1 cellular context compared by ENCODE assay signal in the genomic region with DNA sequence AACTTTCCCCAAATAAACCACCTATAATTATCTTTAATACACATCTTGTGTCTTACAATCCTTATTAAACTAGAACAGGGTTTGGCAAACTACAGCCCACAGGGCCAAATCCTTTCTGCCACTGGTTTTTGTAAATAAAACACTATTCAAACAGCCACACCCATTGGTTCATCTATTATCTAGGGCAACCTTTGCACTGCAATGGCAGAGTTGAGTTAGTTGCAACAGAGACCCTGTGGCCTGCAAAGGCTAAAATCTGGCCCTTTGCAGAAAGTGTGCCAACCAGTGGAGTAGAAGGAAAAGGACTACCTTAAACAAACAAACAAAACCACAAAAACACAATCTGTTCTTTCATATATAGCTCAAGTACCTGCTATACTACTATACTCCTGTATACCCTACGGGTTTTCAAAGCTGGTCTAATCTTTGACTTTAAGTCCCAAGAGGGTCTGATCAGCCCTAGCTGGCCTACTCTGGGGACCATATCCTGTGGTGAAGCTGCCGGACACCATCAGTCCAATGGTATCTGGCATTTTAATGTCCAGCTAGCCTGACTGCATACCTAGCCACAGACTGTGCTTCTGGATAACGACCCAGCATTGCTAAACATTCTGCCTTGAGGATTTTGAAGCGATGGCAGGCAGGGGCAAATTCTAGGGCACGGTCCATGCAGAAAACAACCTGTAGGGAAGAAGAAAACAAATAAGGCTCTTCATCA.
A peak's percentile ranks its signal among the peaks of the same experiment; 100 is the strongest.
TF ChIP-seq lines count a peak whose summit lies in the region.

No MANE protein-coding gene starts in this region.

TF ChIP-seq in HepG2, 621 proteins besides CTCF, POLR2A, EP300 and RAD21 (continued from another document and continues in another):
- TF ChIP-seq, protein P1, sequence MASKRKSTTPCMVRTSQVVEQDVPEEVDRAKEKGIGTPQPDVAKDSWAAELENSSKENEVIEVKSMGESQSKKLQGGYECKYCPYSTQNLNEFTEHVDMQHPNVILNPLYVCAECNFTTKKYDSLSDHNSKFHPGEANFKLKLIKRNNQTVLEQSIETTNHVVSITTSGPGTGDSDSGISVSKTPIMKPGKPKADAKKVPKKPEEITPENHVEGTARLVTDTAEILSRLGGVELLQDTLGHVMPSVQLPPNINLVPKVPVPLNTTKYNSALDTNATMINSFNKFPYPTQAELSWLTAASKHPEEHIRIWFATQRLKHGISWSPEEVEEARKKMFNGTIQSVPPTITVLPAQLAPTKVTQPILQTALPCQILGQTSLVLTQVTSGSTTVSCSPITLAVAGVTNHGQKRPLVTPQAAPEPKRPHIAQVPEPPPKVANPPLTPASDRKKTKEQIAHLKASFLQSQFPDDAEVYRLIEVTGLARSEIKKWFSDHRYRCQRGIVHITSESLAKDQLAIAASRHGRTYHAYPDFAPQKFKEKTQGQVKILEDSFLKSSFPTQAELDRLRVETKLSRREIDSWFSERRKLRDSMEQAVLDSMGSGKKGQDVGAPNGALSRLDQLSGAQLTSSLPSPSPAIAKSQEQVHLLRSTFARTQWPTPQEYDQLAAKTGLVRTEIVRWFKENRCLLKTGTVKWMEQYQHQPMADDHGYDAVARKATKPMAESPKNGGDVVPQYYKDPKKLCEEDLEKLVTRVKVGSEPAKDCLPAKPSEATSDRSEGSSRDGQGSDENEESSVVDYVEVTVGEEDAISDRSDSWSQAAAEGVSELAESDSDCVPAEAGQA (IDR thresholded peaks at IDR 0.05; ENCODE audit: low read depth) = no peak
- TF ChIP-seq, protein P1 (CRISPR knock-in tag; IDR thresholded peaks at IDR 0.05; ENCODE audit: borderline replicate concordance) = no peak
- TF ChIP-seq, protein P2, sequence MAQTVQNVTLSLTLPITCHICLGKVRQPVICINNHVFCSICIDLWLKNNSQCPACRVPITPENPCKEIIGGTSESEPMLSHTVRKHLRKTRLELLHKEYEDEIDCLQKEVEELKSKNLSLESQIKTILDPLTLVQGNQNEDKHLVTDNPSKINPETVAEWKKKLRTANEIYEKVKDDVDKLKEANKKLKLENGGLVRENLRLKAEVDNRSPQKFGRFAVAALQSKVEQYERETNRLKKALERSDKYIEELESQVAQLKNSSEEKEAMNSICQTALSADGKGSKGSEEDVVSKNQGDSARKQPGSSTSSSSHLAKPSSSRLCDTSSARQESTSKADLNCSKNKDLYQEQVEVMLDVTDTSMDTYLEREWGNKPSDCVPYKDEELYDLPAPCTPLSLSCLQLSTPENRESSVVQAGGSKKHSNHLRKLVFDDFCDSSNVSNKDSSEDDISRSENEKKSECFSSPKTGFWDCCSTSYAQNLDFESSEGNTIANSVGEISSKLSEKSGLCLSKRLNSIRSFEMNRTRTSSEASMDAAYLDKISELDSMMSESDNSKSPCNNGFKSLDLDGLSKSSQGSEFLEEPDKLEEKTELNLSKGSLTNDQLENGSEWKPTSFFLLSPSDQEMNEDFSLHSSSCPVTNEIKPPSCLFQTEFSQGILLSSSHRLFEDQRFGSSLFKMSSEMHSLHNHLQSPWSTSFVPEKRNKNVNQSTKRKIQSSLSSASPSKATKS (CRISPR knock-in tag; IDR thresholded peaks at IDR 0.05) = no peak
- no peak for TF ChIP-seq ZFP90 (CRISPR knock-in tag; IDR thresholded peaks at IDR 0.05; ENCODE audit: borderline replicate concordance)
- no peak for TF ChIP-seq FOXK2 (IDR thresholded peaks at IDR 0.05)
- no peak for TF ChIP-seq ZNF354B (CRISPR knock-in tag; IDR thresholded peaks at IDR 0.05)
- peak; percentile 80 for TF ChIP-seq ZNF331 (CRISPR knock-in tag; IDR thresholded peaks at IDR 0.05)
- TF ChIP-seq NFKB2 (CRISPR knock-in tag; IDR thresholded peaks at IDR 0.05; ENCODE audit: borderline replicate concordance) = no peak
- TF ChIP-seq, protein P3, sequence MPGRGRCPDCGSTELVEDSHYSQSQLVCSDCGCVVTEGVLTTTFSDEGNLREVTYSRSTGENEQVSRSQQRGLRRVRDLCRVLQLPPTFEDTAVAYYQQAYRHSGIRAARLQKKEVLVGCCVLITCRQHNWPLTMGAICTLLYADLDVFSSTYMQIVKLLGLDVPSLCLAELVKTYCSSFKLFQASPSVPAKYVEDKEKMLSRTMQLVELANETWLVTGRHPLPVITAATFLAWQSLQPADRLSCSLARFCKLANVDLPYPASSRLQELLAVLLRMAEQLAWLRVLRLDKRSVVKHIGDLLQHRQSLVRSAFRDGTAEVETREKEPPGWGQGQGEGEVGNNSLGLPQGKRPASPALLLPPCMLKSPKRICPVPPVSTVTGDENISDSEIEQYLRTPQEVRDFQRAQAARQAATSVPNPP (CRISPR knock-in tag; IDR thresholded peaks at IDR 0.05) = no peak
- no peak for TF ChIP-seq CC2D1A (CRISPR knock-in tag; IDR thresholded peaks at IDR 0.05)
- no peak for TF ChIP-seq MTF2 (CRISPR knock-in tag; IDR thresholded peaks at IDR 0.05; ENCODE audit: borderline replicate concordance)
- no peak for TF ChIP-seq ZNF552 (CRISPR knock-in tag; IDR thresholded peaks at IDR 0.05; ENCODE audit: borderline replicate concordance)
- TF ChIP-seq ZNF335 (CRISPR knock-in tag; IDR thresholded peaks at IDR 0.05) = no peak
- TF ChIP-seq CREB1 (IDR thresholded peaks at IDR 0.05) = no peak
- TF ChIP-seq CREB1 (CRISPR knock-in tag; IDR thresholded peaks at IDR 0.05) = peak; percentile 52; the same call in 1 of the 2 replicates
- no peak for TF ChIP-seq YEATS4 (CRISPR knock-in tag; IDR thresholded peaks at IDR 0.05; ENCODE audit: borderline replicate concordance)
- TF ChIP-seq TOE1 (CRISPR knock-in tag; IDR thresholded peaks at IDR 0.05) = no peak
- TF ChIP-seq ZNF83 (CRISPR knock-in tag; IDR thresholded peaks at IDR 0.05; ENCODE audit: borderline replicate concordance) = no peak
- no peak for TF ChIP-seq EEA1 (CRISPR knock-in tag; IDR thresholded peaks at IDR 0.05; ENCODE audit: borderline replicate concordance)
- TF ChIP-seq MAFF (IDR thresholded peaks at IDR 0.05; ENCODE audit: low read depth, low read length) = no peak
- no peak; the same call in 1 of the 2 replicates for TF ChIP-seq NR2C2 (CRISPR knock-in tag; IDR thresholded peaks at IDR 0.05; ENCODE audit: borderline replicate concordance)
- TF ChIP-seq ZFP37 (CRISPR knock-in tag; IDR thresholded peaks at IDR 0.05; ENCODE audit: borderline replicate concordance) = no peak
- TF ChIP-seq ZNF430 (CRISPR knock-in tag; IDR thresholded peaks at IDR 0.05) = no peak
- TF ChIP-seq ZNF670 (CRISPR knock-in tag; IDR thresholded peaks at IDR 0.05; ENCODE audit: borderline replicate concordance) = no peak; the same call in 1 of the 2 replicates
- TF ChIP-seq CHCHD3 (CRISPR knock-in tag; IDR thresholded peaks at IDR 0.05) = no peak
- TF ChIP-seq AKAP8 (CRISPR knock-in tag; IDR thresholded peaks at IDR 0.05) = no peak
- TF ChIP-seq, protein P4, sequence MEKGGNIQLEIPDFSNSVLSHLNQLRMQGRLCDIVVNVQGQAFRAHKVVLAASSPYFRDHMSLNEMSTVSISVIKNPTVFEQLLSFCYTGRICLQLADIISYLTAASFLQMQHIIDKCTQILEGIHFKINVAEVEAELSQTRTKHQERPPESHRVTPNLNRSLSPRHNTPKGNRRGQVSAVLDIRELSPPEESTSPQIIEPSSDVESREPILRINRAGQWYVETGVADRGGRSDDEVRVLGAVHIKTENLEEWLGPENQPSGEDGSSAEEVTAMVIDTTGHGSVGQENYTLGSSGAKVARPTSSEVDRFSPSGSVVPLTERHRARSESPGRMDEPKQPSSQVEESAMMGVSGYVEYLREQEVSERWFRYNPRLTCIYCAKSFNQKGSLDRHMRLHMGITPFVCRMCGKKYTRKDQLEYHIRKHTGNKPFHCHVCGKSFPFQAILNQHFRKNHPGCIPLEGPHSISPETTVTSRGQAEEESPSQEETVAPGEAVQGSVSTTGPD (CRISPR knock-in tag; IDR thresholded peaks at IDR 0.05) = peak; percentile 89
- TF ChIP-seq, protein P5, sequence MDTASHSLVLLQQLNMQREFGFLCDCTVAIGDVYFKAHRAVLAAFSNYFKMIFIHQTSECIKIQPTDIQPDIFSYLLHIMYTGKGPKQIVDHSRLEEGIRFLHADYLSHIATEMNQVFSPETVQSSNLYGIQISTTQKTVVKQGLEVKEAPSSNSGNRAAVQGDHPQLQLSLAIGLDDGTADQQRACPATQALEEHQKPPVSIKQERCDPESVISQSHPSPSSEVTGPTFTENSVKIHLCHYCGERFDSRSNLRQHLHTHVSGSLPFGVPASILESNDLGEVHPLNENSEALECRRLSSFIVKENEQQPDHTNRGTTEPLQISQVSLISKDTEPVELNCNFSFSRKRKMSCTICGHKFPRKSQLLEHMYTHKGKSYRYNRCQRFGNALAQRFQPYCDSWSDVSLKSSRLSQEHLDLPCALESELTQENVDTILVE (CRISPR knock-in tag; IDR thresholded peaks at IDR 0.05) = peak; percentile 69; the same call in 1 of the 2 replicates
- TF ChIP-seq ZNF615 (CRISPR knock-in tag; IDR thresholded peaks at IDR 0.05; ENCODE audit: borderline replicate concordance) = no peak
- TF ChIP-seq, protein P6, sequence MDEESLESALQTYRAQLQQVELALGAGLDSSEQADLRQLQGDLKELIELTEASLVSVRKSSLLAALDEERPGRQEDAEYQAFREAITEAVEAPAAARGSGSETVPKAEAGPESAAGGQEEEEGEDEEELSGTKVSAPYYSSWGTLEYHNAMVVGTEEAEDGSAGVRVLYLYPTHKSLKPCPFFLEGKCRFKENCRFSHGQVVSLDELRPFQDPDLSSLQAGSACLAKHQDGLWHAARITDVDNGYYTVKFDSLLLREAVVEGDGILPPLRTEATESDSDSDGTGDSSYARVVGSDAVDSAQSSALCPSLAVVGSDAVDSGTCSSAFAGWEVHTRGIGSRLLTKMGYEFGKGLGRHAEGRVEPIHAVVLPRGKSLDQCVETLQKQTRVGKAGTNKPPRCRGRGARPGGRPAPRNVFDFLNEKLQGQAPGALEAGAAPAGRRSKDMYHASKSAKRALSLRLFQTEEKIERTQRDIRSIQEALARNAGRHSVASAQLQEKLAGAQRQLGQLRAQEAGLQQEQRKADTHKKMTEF (CRISPR knock-in tag; IDR thresholded peaks at IDR 0.05) = peak; percentile 74; the same call in 1 of the 2 replicates
- TF ChIP-seq SRF (IDR thresholded peaks at IDR 0.05; ENCODE audit: low read depth, low read length) = no peak
- TF ChIP-seq, protein P7, sequence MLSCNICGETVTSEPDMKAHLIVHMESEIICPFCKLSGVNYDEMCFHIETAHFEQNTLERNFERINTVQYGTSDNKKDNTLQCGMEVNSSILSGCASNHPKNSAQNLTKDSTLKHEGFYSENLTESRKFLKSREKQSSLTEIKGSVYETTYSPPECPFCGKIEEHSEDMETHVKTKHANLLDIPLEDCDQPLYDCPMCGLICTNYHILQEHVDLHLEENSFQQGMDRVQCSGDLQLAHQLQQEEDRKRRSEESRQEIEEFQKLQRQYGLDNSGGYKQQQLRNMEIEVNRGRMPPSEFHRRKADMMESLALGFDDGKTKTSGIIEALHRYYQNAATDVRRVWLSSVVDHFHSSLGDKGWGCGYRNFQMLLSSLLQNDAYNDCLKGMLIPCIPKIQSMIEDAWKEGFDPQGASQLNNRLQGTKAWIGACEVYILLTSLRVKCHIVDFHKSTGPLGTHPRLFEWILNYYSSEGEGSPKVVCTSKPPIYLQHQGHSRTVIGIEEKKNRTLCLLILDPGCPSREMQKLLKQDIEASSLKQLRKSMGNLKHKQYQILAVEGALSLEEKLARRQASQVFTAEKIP (CRISPR knock-in tag; IDR thresholded peaks at IDR 0.05; ENCODE audit: borderline replicate concordance) = no peak
- no peak for TF ChIP-seq ZNF672 (CRISPR knock-in tag; IDR thresholded peaks at IDR 0.05)
- no peak for TF ChIP-seq SP1 (IDR thresholded peaks at IDR 0.05)
- TF ChIP-seq SP1 (CRISPR knock-in tag; IDR thresholded peaks at IDR 0.05) = no peak
- TF ChIP-seq ZNF737 (CRISPR knock-in tag; IDR thresholded peaks at IDR 0.05; ENCODE audit: borderline replicate concordance) = no peak
- no peak for TF ChIP-seq TCF7L2 (IDR thresholded peaks at IDR 0.05; ENCODE audit: low read depth, low read length)
- TF ChIP-seq, protein P8, sequence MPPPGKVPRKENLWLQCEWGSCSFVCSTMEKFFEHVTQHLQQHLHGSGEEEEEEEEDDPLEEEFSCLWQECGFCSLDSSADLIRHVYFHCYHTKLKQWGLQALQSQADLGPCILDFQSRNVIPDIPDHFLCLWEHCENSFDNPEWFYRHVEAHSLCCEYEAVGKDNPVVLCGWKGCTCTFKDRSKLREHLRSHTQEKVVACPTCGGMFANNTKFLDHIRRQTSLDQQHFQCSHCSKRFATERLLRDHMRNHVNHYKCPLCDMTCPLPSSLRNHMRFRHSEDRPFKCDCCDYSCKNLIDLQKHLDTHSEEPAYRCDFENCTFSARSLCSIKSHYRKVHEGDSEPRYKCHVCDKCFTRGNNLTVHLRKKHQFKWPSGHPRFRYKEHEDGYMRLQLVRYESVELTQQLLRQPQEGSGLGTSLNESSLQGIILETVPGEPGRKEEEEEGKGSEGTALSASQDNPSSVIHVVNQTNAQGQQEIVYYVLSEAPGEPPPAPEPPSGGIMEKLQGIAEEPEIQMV (CRISPR knock-in tag; IDR thresholded peaks at IDR 0.05; ENCODE audit: low read depth) = no peak
- TF ChIP-seq IKZF1 (IDR thresholded peaks at IDR 0.05) = no peak
- TF ChIP-seq REXO4 (CRISPR knock-in tag; IDR thresholded peaks at IDR 0.05; ENCODE audit: borderline replicate concordance) = no peak
- TF ChIP-seq, protein P9, sequence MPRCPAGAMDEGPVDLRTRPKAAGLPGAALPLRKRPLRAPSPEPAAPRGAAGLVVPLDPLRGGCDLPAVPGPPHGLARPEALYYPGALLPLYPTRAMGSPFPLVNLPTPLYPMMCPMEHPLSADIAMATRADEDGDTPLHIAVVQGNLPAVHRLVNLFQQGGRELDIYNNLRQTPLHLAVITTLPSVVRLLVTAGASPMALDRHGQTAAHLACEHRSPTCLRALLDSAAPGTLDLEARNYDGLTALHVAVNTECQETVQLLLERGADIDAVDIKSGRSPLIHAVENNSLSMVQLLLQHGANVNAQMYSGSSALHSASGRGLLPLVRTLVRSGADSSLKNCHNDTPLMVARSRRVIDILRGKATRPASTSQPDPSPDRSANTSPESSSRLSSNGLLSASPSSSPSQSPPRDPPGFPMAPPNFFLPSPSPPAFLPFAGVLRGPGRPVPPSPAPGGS (CRISPR knock-in tag; IDR thresholded peaks at IDR 0.05) = 0 out of 2 replicates have a peak, but pooled peaks have one; percentile 62
- no peak for TF ChIP-seq NAIF1 (CRISPR knock-in tag; IDR thresholded peaks at IDR 0.05; ENCODE audit: borderline replicate concordance)
- TF ChIP-seq U2AF2 (IDR thresholded peaks at IDR 0.05; ENCODE audit: low read depth, low read length) = no peak
